In the genomic region with DNA sequence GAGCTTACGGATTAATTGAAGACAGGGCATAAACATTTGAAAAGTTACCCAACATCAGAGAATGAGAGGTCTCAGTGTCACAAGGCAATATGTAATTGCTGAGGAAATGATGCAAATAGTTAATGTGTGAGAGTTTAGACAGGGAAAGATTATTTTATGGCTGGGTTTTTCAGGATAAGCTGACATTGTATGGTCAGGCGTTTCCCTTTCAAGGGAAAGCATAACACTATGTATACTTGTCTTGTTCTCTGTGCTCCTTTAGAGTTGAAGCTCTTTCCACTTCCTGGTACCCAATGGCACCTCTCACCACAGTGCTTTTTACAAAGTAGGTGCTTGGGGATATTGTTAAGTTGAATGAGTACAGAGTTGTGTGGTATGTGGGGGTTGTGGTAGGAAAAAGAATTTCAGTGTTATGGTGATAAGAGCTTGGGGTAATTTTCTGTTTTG, we compare ENCODE assay signal across 8 cellular contexts. TPM values are rescaled to one million over a fixed set of nuclear protein-coding genes. Genes with fewer than 3 reads are reported as not detected.
A peak's percentile ranks its signal among the peaks of the same experiment; 100 is the strongest.
DNase-seq lines count a peak whose midpoint lies in the region; ATAC-seq lines count a peak whose summit lies in the region.

No MANE protein-coding gene starts in this region.

- ATAC-seq in sciatic nerve, result peak; percentile 30
- ATAC-seq in GM21717 (IDR thresholded peaks at IDR 0.05; ENCODE audit: unreplicated experiment), result no peak
- ATAC-seq in HG02678 (IDR thresholded peaks at IDR 0.05; ENCODE audit: unreplicated experiment), result no peak

- H3K4me3 Mint-ChIP-seq in IgD-negative memory B cell, result no peak overlapping the region

- H3K27ac Mint-ChIP-seq in IgD-negative memory B cell, result peak overlapping the region; percentile 2 to 64 (median 53)

- intact Hi-C loops in sciatic nerve (cut with DNase I), result no loop called here

- peaks cover 2 to 6% (median 4%) of the 10 kb centered on the region in 3 donors for H3K9me3 Mint-ChIP-seq in IgD-negative memory B cell

- DNase-seq in EH (ENCODE audit: low read depth) (peak; percentile 47), dermis blood vessel endothelial cell (peak; percentile 74), sciatic nerve (ENCODE audit: low spot score) (no peak), NCI-H2107 (lab: John Stamatoyannopoulos, UW) (no peak), NCI-H446 treated with DMSO at 0.1 percent for 48 hours (lab: John Stamatoyannopoulos, UW) (no peak)

- H3K36me3 Mint-ChIP-seq in IgD-negative memory B cell, result peaks cover 11% of the 10 kb centered on the region

- H3K27me3 Mint-ChIP-seq in IgD-negative memory B cell, result no peaks in the 10 kb centered on the region

- peaks cover 47 to 52% (median 50%) of the 10 kb centered on the region in 3 donors for H3K4me1 Mint-ChIP-seq in IgD-negative memory B cell

RNA-seq across cellular contexts. Expression of gene IQGAP1, which starts 19.9 kb away (rescaled TPM):
- polyA plus RNA-seq in IgD-negative memory B cell, result 136 TPM
- total RNA-seq in dermis blood vessel endothelial cell (233 and 524 TPM in 2 replicates), sciatic nerve (202 TPM)

RNA-seq across cellular contexts. Expression of gene ZNF774, which starts 55.8 kb away (rescaled TPM):
- 0.04 TPM for polyA plus RNA-seq in IgD-negative memory B cell
- total RNA-seq in dermis blood vessel endothelial cell (1.4 and 2.2 TPM in 2 replicates), sciatic nerve (5.1 TPM)

Comparison
In these comparisons a context has a peak if more than half of its experiments do, and no peak if none do; other contexts are left out.
1. DNase-seq: peak in EH (single experiment) and dermis blood vessel endothelial cell (single experiment); none in sciatic nerve (single experiment), NCI-H2107 (single experiment) and NCI-H446 treated with DMSO at 0.1 percent for 48 hours (single experiment).